Comparison of ENCODE assay signal across 1 cellular context in genomic region chr16:66934138-66934838, GRCh38.
TF ChIP-seq lines count a peak whose summit lies in the region.

CIAO2B (minus strand) TSS chr16:66934402; CDS start chr16:66934364, 38 bp downstream.

TF ChIP-seq in HepG2, 621 proteins besides CTCF, POLR2A, EP300 and RAD21 (continued from another document and continues in another):
- TF ChIP-seq JUNB (CRISPR knock-in tag; IDR thresholded peaks at IDR 0.05; ENCODE audit: borderline replicate concordance) (no peak), ZFP62 (CRISPR knock-in tag; IDR thresholded peaks at IDR 0.05) (no peak), NFRKB (IDR thresholded peaks at IDR 0.05) (no peak), ZNF790 (CRISPR knock-in tag; IDR thresholded peaks at IDR 0.05; ENCODE audit: borderline replicate concordance) (peak; percentile 97), PHF8 (CRISPR knock-in tag; IDR thresholded peaks at IDR 0.05) (peak; percentile 99), MLLT10 (CRISPR knock-in tag; IDR thresholded peaks at IDR 0.05) (peak; percentile 49; the same call in 1 of the 2 replicates), ZNF143 (CRISPR knock-in tag; IDR thresholded peaks at IDR 0.05) (peak; percentile 70), MIXL1 (CRISPR knock-in tag; IDR thresholded peaks at IDR 0.05) (0 out of 2 replicates have a peak, but pooled peaks have one; percentile 38), NKX3-1 (CRISPR knock-in tag; IDR thresholded peaks at IDR 0.05) (peak; percentile 88; the same call in 1 of the 2 replicates), ZNF598 (CRISPR knock-in tag; IDR thresholded peaks at IDR 0.05; ENCODE audit: borderline replicate concordance) (no peak; the same call in 1 of the 2 replicates), MXD3 (CRISPR knock-in tag; IDR thresholded peaks at IDR 0.05) (peak; percentile 84), PAWR (CRISPR knock-in tag; IDR thresholded peaks at IDR 0.05; ENCODE audit: borderline replicate concordance) (no peak), ZNF10 (CRISPR knock-in tag; IDR thresholded peaks at IDR 0.05; ENCODE audit: borderline replicate concordance, low read depth) (no peak), MTA1 (CRISPR knock-in tag; IDR thresholded peaks at IDR 0.05; ENCODE audit: borderline replicate concordance) (peak; percentile 87; the same call in 1 of the 2 replicates), MYPOP (CRISPR knock-in tag; IDR thresholded peaks at IDR 0.05) (peak; percentile 92), ZNF235 (CRISPR knock-in tag; IDR thresholded peaks at IDR 0.05; ENCODE audit: borderline replicate concordance) (peak; percentile 92; the same call in 1 of the 2 replicates), CEBPZ (IDR thresholded peaks at IDR 0.05; ENCODE audit: low read length) (no peak), ZSCAN31 (CRISPR knock-in tag; IDR thresholded peaks at IDR 0.05; ENCODE audit: low read depth) (peak; percentile 59; the same call in 1 of the 2 replicates), ZNF737 (CRISPR knock-in tag; IDR thresholded peaks at IDR 0.05; ENCODE audit: borderline replicate concordance) (no peak), RFX3 (CRISPR knock-in tag; IDR thresholded peaks at IDR 0.05) (no peak), KLF12 (CRISPR knock-in tag; IDR thresholded peaks at IDR 0.05; ENCODE audit: borderline replicate concordance) (peak; percentile 96), SMARCE1 (IDR thresholded peaks at IDR 0.05; ENCODE audit: borderline replicate concordance) (no peak), ZNF160 (CRISPR knock-in tag; IDR thresholded peaks at IDR 0.05) (peak; percentile 93), MEIS2 (CRISPR knock-in tag; IDR thresholded peaks at IDR 0.05) (peak; percentile 90; the same call in 1 of the 2 replicates), HNF4A (CRISPR knock-in tag; IDR thresholded peaks at IDR 0.05) (peak; percentile 70), NR1H2 (CRISPR knock-in tag; IDR thresholded peaks at IDR 0.05; ENCODE audit: borderline replicate concordance, low read depth) (peak; percentile 51; the same call in 1 of the 2 replicates), KLF13 (CRISPR knock-in tag; IDR thresholded peaks at IDR 0.05) (0 out of 2 replicates have a peak, but pooled peaks have one; percentile 41), THAP9 (CRISPR knock-in tag; IDR thresholded peaks at IDR 0.05; ENCODE audit: borderline replicate concordance) (peak; percentile 64), ZSCAN9 (CRISPR knock-in tag; IDR thresholded peaks at IDR 0.05; ENCODE audit: borderline replicate concordance) (peak; percentile 87; the same call in 1 of the 2 replicates), ZNF18 (CRISPR knock-in tag; IDR thresholded peaks at IDR 0.05; ENCODE audit: insufficient replicate concordance) (peak; percentile 78), ZSCAN22 (CRISPR knock-in tag; IDR thresholded peaks at IDR 0.05) (no peak), ZNF260 (CRISPR knock-in tag; IDR thresholded peaks at IDR 0.05; ENCODE audit: borderline replicate concordance, low read depth) (no peak), BCLAF1 (IDR thresholded peaks at IDR 0.05) (no peak), SRSF9 (IDR thresholded peaks at IDR 0.05; ENCODE audit: borderline replicate concordance, insufficient read depth, low read depth, low read length, poor library complexity, severe bottlenecking) (no peak), RFX1 (IDR thresholded peaks at IDR 0.05) (no peak), KLF9 (CRISPR knock-in tag; IDR thresholded peaks at IDR 0.05; ENCODE audit: low read depth) (peak; percentile 99), SOX6 (IDR thresholded peaks at IDR 0.05) (no peak), SOX6 (CRISPR knock-in tag; IDR thresholded peaks at IDR 0.05) (peak; percentile 79), ATF3 (CRISPR knock-in tag; IDR thresholded peaks at IDR 0.05) (peak; percentile 56), ZNF350 (CRISPR knock-in tag; IDR thresholded peaks at IDR 0.05; ENCODE audit: borderline replicate concordance, low read depth) (peak; percentile 93; the same call in 1 of the 2 replicates), NFKB2 (CRISPR knock-in tag; IDR thresholded peaks at IDR 0.05; ENCODE audit: borderline replicate concordance) (peak; percentile 95), ZNF432 (CRISPR knock-in tag; IDR thresholded peaks at IDR 0.05; ENCODE audit: borderline replicate concordance) (no peak), ZNF878 (CRISPR knock-in tag; IDR thresholded peaks at IDR 0.05) (no peak), MIER3 (CRISPR knock-in tag; IDR thresholded peaks at IDR 0.05; ENCODE audit: borderline replicate concordance) (peak; percentile 78; the same call in 1 of the 2 replicates), ZNF274 (CRISPR knock-in tag; IDR thresholded peaks at IDR 0.05) (peak; percentile 77; the same call in 1 of the 2 replicates), SP5 (CRISPR knock-in tag; IDR thresholded peaks at IDR 0.05; ENCODE audit: borderline replicate concordance, low read depth) (peak; percentile 81), ZNF639 (CRISPR knock-in tag; conservative IDR thresholded peaks at IDR 0.05) (peak; percentile 84; the same call in 1 of the 2 replicates), SIX1 (CRISPR knock-in tag; IDR thresholded peaks at IDR 0.05; ENCODE audit: borderline replicate concordance) (no peak), ZNF564 (CRISPR knock-in tag; IDR thresholded peaks at IDR 0.05) (peak; percentile 93), HNRNPLL (IDR thresholded peaks at IDR 0.05; ENCODE audit: low read depth, low read length, poor library complexity, severe bottlenecking) (peak; percentile 76), HCFC1 (IDR thresholded peaks at IDR 0.05; ENCODE audit: low read depth, low read length) (peak; percentile 68), ZNF225 (CRISPR knock-in tag; IDR thresholded peaks at IDR 0.05) (peak; percentile 99), NR2C2 (CRISPR knock-in tag; IDR thresholded peaks at IDR 0.05; ENCODE audit: borderline replicate concordance) (peak; percentile 74), HES4 (CRISPR knock-in tag; IDR thresholded peaks at IDR 0.05; ENCODE audit: borderline replicate concordance) (peak; percentile 95), ZNF772 (CRISPR knock-in tag; IDR thresholded peaks at IDR 0.05) (no peak; the same call in 1 of the 2 replicates), SMYD3 (CRISPR knock-in tag; IDR thresholded peaks at IDR 0.05) (no peak; the same call in 1 of the 2 replicates), ISX (CRISPR knock-in tag; conservative IDR thresholded peaks at IDR 0.05) (0 out of 2 replicates have a peak, but pooled peaks have one; percentile 47), RNF2 (conservative IDR thresholded peaks at IDR 0.05; ENCODE audit: low read depth) (peak; percentile 84)
